39 cellular contexts compared by ENCODE assay signal in genomic region chr18:60883594-60883993, GRCh38.
"Had no signal": no experiment of that assay in that cellular context is flagged by ENCODE, and none has a peak within 500 bp of the region (broad histone marks: within the 10 kb centered on the region; RNA-seq: fewer than 3 reads in every experiment).

No MANE protein-coding gene starts in this region.

- H3K36me3 Mint-ChIP-seq: activated CD8-positive, alpha-beta memory T cell treated with anti-CD3 and anti-CD28 coated beads, Interleukin-2, amount 10 ng/mL, durations not matched to agents 7 days and 5 days; activated naive CD4-positive, alpha-beta T cell treated with anti-CD3 and anti-CD28 coated beads, Interleukin-2, amount 50 U/mL, for 72 hours; activated naive CD8-positive, alpha-beta T cell treated with anti-CD3 and anti-CD28 coated beads for 36 hours had no signal

- H3K36me3 ChIP-seq: adrenal gland, brain microvascular endothelial cell, breast epithelium, cardiac muscle cell had no signal

- H3K4me3 Mint-ChIP-seq: activated B cell treated with CpG ODN at 0.5 μM for 24 hours; activated CD4-positive, alpha-beta memory T cell treated with anti-CD3 and anti-CD28 coated beads, Interleukin-2, amount 10 ng/mL, durations not matched to agents 7 days and 5 days; activated CD4-positive, alpha-beta T cell treated with anti-CD3 and anti-CD28 coated beads, Interleukin-2, amount 10 ng/mL, durations not matched to agents 24 days and 14 days; activated CD8-positive, alpha-beta memory T cell treated with anti-CD3 and anti-CD28 coated beads, Interleukin-2, amount 10 ng/mL, durations not matched to agents 7 days and 5 days; activated CD8-positive, alpha-beta T cell treated with anti-CD3 and anti-CD28 coated beads, Interleukin-2, amount 10 ng/mL, durations not matched to agents 7 days and 5 days; activated naive CD4-positive, alpha-beta T cell treated with anti-CD3 and anti-CD28 coated beads for 36 hours; activated naive CD8-positive, alpha-beta T cell treated with anti-CD3 and anti-CD28 coated beads for 36 hours; activated T-cell treated with anti-CD3 and anti-CD28 coated beads, Interleukin-2, amount 50 U/mL, for 24 hours; activated T-helper 17 cell treated with anti-CD3 and anti-CD28 coated beads, Interleukin-2, amount 50 U/mL, for 72 hours; central memory CD8-positive, alpha-beta T cell; T-helper 1 cell treated with Interleukin-12 subunit alpha and Interleukin-12 subunit beta and Interleukin-4 antibody, amounts not matched to agents 30 μg/mL and 1 μg/mL, for 36 hours; T-helper 2 cell treated with Interferon-gamma antibody and Interleukin-4, amounts not matched to agents 5 μg/mL and 100 μg/mL, for 36 hours had no signal

- H3K9me3 Mint-ChIP-seq: activated B cell treated with CpG ODN at 0.5 μM for 24 hours; T-helper 1 cell treated with Interleukin-12 subunit alpha and Interleukin-12 subunit beta and Interleukin-4 antibody, amounts not matched to agents 30 μg/mL and 1 μg/mL, for 36 hours had no signal

- ATAC-seq: activated CD8-positive, alpha-beta memory T cell treated with anti-CD3 and anti-CD28 coated beads, Interleukin-2, amount 10 ng/mL, durations not matched to agents 7 days and 5 days; activated CD8-positive, alpha-beta T cell treated with anti-CD3 and anti-CD28 coated beads, Interleukin-2, amount 10 ng/mL, durations not matched to agents 7 days and 5 days; activated naive CD4-positive, alpha-beta T cell treated with anti-CD3 and anti-CD28 coated beads, Interleukin-2, amount 50 U/mL, for 72 hours; activated T-helper 17 cell treated with anti-CD3 and anti-CD28 coated beads, Interleukin-2, amount 50 U/mL, for 72 hours; body of pancreas had no signal

- DNase-seq: activated B cell treated with CpG ODN at 0.5 μM for 24 hours; activated CD4-positive, alpha-beta memory T cell treated with anti-CD3 and anti-CD28 coated beads, Interleukin-2, amount 10 ng/mL, durations not matched to agents 7 days and 5 days; activated CD4-positive, alpha-beta T cell treated with anti-CD3 and anti-CD28 coated beads for 4 hours; activated CD4-positive, alpha-beta T cell treated with anti-CD3 and anti-CD28 coated beads, Interleukin-2, amount 10 ng/mL, durations not matched to agents 24 days and 14 days; activated CD4-positive, alpha-beta T cell treated with anti-CD3 and anti-CD28 coated beads, Interleukin-2, amount 50 U/mL, for 1 hour; activated CD4-positive, alpha-beta T cell treated with anti-CD3 and anti-CD28 coated beads, Interleukin-2, amount 50 U/mL, for 48 hours; activated CD4-positive, CD25-positive, alpha-beta regulatory T cell treated with anti-CD3 and anti-CD28 coated beads, Interleukin-2, amount 50 U/mL, for 72 hours; activated CD8-positive, alpha-beta memory T cell treated with anti-CD3 and anti-CD28 coated beads for 24 hours; activated CD8-positive, alpha-beta memory T cell treated with anti-CD3 and anti-CD28 coated beads, Interleukin-2, amount 10 ng/mL, durations not matched to agents 7 days and 5 days; activated CD8-positive, alpha-beta memory T cell treated with anti-CD3 and anti-CD28 coated beads, Interleukin-2, amount 50 U/mL, for 48 hours; activated CD8-positive, alpha-beta T cell treated with anti-CD3 and anti-CD28 coated beads, Interleukin-2, amount 10 ng/mL, durations not matched to agents 7 days and 5 days; activated effector memory CD4-positive, alpha-beta T cell treated with anti-CD3 and anti-CD28 coated beads, Interleukin-2, amount 50 U/mL, for 16 hours; activated gamma-delta T cell treated with Interleukin-2 at 50 U/mL for 16 hours; activated naive CD4-positive, alpha-beta T cell; activated naive CD4-positive, alpha-beta T cell treated with anti-CD3 and anti-CD28 coated beads for 36 hours; activated naive CD4-positive, alpha-beta T cell treated with anti-CD3 and anti-CD28 coated beads, Interleukin-2, amount 50 U/mL, for 16 hours; activated naive CD8-positive, alpha-beta T cell treated with anti-CD3 and anti-CD28 coated beads for 36 hours; activated T-cell treated with anti-CD3 and anti-CD28 coated beads, Interleukin-2, amount 50 U/mL, for 24 hours; activated T-cell treated with anti-CD3 and anti-CD28 coated beads, Interleukin-2, amount 50 U/mL, for 48 hours; adrenal gland; amniotic stem cell; aorta; body of pancreas; brain microvascular endothelial cell; caudate nucleus; cerebellar nuclear complex; T-helper 1 cell; T-helper 2 cell; T-helper 9 cell had no signal

- H3K27me3 Mint-ChIP-seq: activated B cell treated with CpG ODN at 0.5 μM for 24 hours; activated CD4-positive, alpha-beta memory T cell treated with anti-CD3 and anti-CD28 coated beads, Interleukin-2, amount 10 ng/mL, durations not matched to agents 7 days and 5 days; activated CD4-positive, alpha-beta T cell treated with anti-CD3 and anti-CD28 coated beads, Interleukin-2, amount 10 ng/mL, durations not matched to agents 24 days and 14 days; activated CD8-positive, alpha-beta memory T cell treated with anti-CD3 and anti-CD28 coated beads, Interleukin-2, amount 10 ng/mL, durations not matched to agents 7 days and 5 days; activated naive CD8-positive, alpha-beta T cell treated with anti-CD3 and anti-CD28 coated beads for 36 hours; activated T-cell treated with anti-CD3 and anti-CD28 coated beads, Interleukin-2, amount 50 U/mL, for 24 hours; activated T-helper 17 cell treated with anti-CD3 and anti-CD28 coated beads, Interleukin-2, amount 50 U/mL, for 72 hours; central memory CD8-positive, alpha-beta T cell had no signal

- H3K27ac ChIP-seq: adrenal gland, body of pancreas, brain microvascular endothelial cell, breast epithelium, cardiac muscle cell, VCaP had no signal

- H3K4me1 ChIP-seq: adrenal gland, body of pancreas, breast epithelium had no signal

- H3K4me3 ChIP-seq: adrenal gland, body of pancreas, breast epithelium, cardiac muscle cell had no signal

- H3K27me3 ChIP-seq: adrenal gland, body of pancreas, brain microvascular endothelial cell, breast epithelium, cardiac muscle cell had no signal

- H3K9me3 ChIP-seq: adrenal gland, body of pancreas, breast epithelium had no signal

- H3K27ac Mint-ChIP-seq: activated B cell treated with CpG ODN at 0.5 μM for 24 hours; activated CD4-positive, alpha-beta memory T cell treated with anti-CD3 and anti-CD28 coated beads, Interleukin-2, amount 10 ng/mL, durations not matched to agents 7 days and 5 days; activated CD4-positive, alpha-beta T cell treated with anti-CD3 and anti-CD28 coated beads, Interleukin-2, amount 10 ng/mL, durations not matched to agents 24 days and 14 days; activated CD8-positive, alpha-beta memory T cell treated with anti-CD3 and anti-CD28 coated beads, Interleukin-2, amount 10 ng/mL, durations not matched to agents 7 days and 5 days; activated CD8-positive, alpha-beta T cell treated with anti-CD3 and anti-CD28 coated beads, Interleukin-2, amount 10 ng/mL, durations not matched to agents 7 days and 5 days; activated naive CD4-positive, alpha-beta T cell treated with anti-CD3 and anti-CD28 coated beads for 36 hours; activated naive CD4-positive, alpha-beta T cell treated with anti-CD3 and anti-CD28 coated beads, Interleukin-2, amount 50 U/mL, for 72 hours; activated naive CD8-positive, alpha-beta T cell treated with anti-CD3 and anti-CD28 coated beads for 36 hours; activated T-cell treated with anti-CD3 and anti-CD28 coated beads, Interleukin-2, amount 50 U/mL, for 24 hours; activated T-helper 17 cell treated with anti-CD3 and anti-CD28 coated beads, Interleukin-2, amount 50 U/mL, for 72 hours; T-helper 1 cell treated with Interleukin-12 subunit alpha and Interleukin-12 subunit beta and Interleukin-4 antibody, amounts not matched to agents 30 μg/mL and 1 μg/mL, for 36 hours; T-helper 2 cell treated with Interferon-gamma antibody and Interleukin-4, amounts not matched to agents 5 μg/mL and 100 μg/mL, for 36 hours had no signal

- H3K4me1 Mint-ChIP-seq: activated B cell treated with CpG ODN at 0.5 μM for 24 hours; activated CD4-positive, alpha-beta memory T cell treated with anti-CD3 and anti-CD28 coated beads, Interleukin-2, amount 10 ng/mL, durations not matched to agents 7 days and 5 days; activated CD4-positive, alpha-beta T cell treated with anti-CD3 and anti-CD28 coated beads, Interleukin-2, amount 10 ng/mL, durations not matched to agents 24 days and 14 days; activated CD8-positive, alpha-beta memory T cell treated with anti-CD3 and anti-CD28 coated beads, Interleukin-2, amount 10 ng/mL, durations not matched to agents 7 days and 5 days; activated naive CD8-positive, alpha-beta T cell treated with anti-CD3 and anti-CD28 coated beads for 36 hours; activated T-helper 17 cell treated with anti-CD3 and anti-CD28 coated beads, Interleukin-2, amount 50 U/mL, for 72 hours; central memory CD8-positive, alpha-beta T cell had no signal

- FAIRE-seq: astrocyte, TTC549 had no signal
